In genomic region chr10:48192916-48193450, GRCh38 we compare ENCODE assay signal across 22 cellular contexts.
"Had no signal": no experiment of that assay in that cellular context is flagged by ENCODE, and none has a peak within 500 bp of the region (broad histone marks: within the 10 kb centered on the region; RNA-seq: fewer than 3 reads in every experiment).

No MANE protein-coding gene starts in this region.

- H3K9me3 ChIP-seq: ovary, tibial nerve had no signal

- H3K36me3 ChIP-seq: ovary, tibial nerve had no signal

- H3K4me3 ChIP-seq: ovary, skin epidermis, tibial nerve had no signal

- H3K9me3 Mint-ChIP-seq: activated CD8-positive, alpha-beta T cell treated with anti-CD3 and anti-CD28 coated beads for 36 hours; activated T-cell treated with anti-CD3 and anti-CD28 coated beads, Interleukin-2, amount 50 U/mL, for 4 hours; activated T-helper 17 cell treated with anti-CD3 and anti-CD28 coated beads, Interleukin-2, amount 50 U/mL, for 72 hours; nephron; T-helper 1 cell treated with Interleukin-12 subunit alpha and Interleukin-12 subunit beta and Interleukin-4 antibody, amounts not matched to agents 30 μg/mL and 1 μg/mL, for 36 hours had no signal

- H3K4me3 Mint-ChIP-seq: activated CD8-positive, alpha-beta T cell treated with anti-CD3 and anti-CD28 coated beads for 36 hours; activated T-cell treated with anti-CD3 and anti-CD28 coated beads, Interleukin-2, amount 50 U/mL, for 4 hours; activated T-helper 17 cell treated with anti-CD3 and anti-CD28 coated beads, Interleukin-2, amount 50 U/mL, for 72 hours; nephron; T-helper 1 cell treated with Interleukin-12 subunit alpha and Interleukin-12 subunit beta and Interleukin-4 antibody, amounts not matched to agents 30 μg/mL and 1 μg/mL, for 36 hours had no signal

- H3K27ac ChIP-seq: ovary, skin epidermis, tibial nerve had no signal

- H3K27ac Mint-ChIP-seq: activated CD8-positive, alpha-beta T cell treated with anti-CD3 and anti-CD28 coated beads for 36 hours; activated T-helper 17 cell treated with anti-CD3 and anti-CD28 coated beads, Interleukin-2, amount 50 U/mL, for 72 hours; nephron; progenitor cell of endocrine pancreas; T-helper 1 cell treated with Interleukin-12 subunit alpha and Interleukin-12 subunit beta and Interleukin-4 antibody, amounts not matched to agents 30 μg/mL and 1 μg/mL, for 36 hours had no signal

- ATAC-seq: activated CD8-positive, alpha-beta T cell treated with anti-CD3 and anti-CD28 coated beads for 36 hours; activated T-cell treated with anti-CD3 and anti-CD28 coated beads, Interleukin-2, amount 50 U/mL, for 4 hours; activated T-helper 17 cell treated with anti-CD3 and anti-CD28 coated beads, Interleukin-2, amount 50 U/mL, for 72 hours; left cardiac atrium; left ventricle myocardium superior; sciatic nerve had no signal

- H3K4me1 ChIP-seq: tibial nerve had no signal

- DNase-seq: activated CD4-positive, alpha-beta T cell treated with anti-CD3 and anti-CD28 coated beads, Interleukin-2, amount 50 U/mL, for 1 hour; activated CD8-positive, alpha-beta T cell treated with anti-CD3 and anti-CD28 coated beads for 36 hours; activated gamma-delta T cell treated with Interleukin-2 at 50 U/mL for 16 hours; activated naive CD4-positive, alpha-beta T cell treated with anti-CD3 and anti-CD28 coated beads, Interleukin-2, amount 50 U/mL, for 16 hours; activated T-cell treated with anti-CD3 and anti-CD28 coated beads, Interleukin-2, amount 50 U/mL, for 4 hours; amniotic stem cell; caudate nucleus; effector CD4-positive, alpha-beta T cell; left cardiac atrium; left ventricle myocardium superior; ovary; stimulated activated CD4-positive, alpha-beta T cell treated with anti-CD3 and anti-CD28 coated beads, Interleukin-2, amount 100 ng/mL, for 24 hours; stimulated activated naive CD4-positive, alpha-beta T cell; SW 1271; T-helper 9 cell had no signal

- H3K27me3 ChIP-seq: ovary, tibial nerve had no signal

- H3K4me1 Mint-ChIP-seq: activated T-helper 17 cell treated with anti-CD3 and anti-CD28 coated beads, Interleukin-2, amount 50 U/mL, for 72 hours; nephron had no signal

- H3K27me3 Mint-ChIP-seq: activated CD8-positive, alpha-beta T cell treated with anti-CD3 and anti-CD28 coated beads for 36 hours had no signal
